26 cellular contexts compared by ENCODE assay signal in genomic region chr6:150087336-150087735, GRCh38. TPM values are rescaled to one million over a fixed set of nuclear protein-coding genes. Genes with fewer than 3 reads are reported as not detected.
"Had no signal": no experiment of that assay in that cellular context is flagged by ENCODE, and none has a peak within 500 bp of the region (broad histone marks: within the 10 kb centered on the region; RNA-seq: fewer than 3 reads in every experiment).

No MANE protein-coding gene starts in this region.

- H3K27ac ChIP-seq: colonic mucosa, lower lobe of right lung, ovary, skin epidermis, thoracic aorta, uterus had no signal

- ATAC-seq: activated naive CD8-positive, alpha-beta T cell treated with anti-CD3 and anti-CD28 coated beads, Interleukin-2, amount 50 U/mL, for 24 hours; effector memory CD8-positive, alpha-beta T cell; left lobe of liver; lower lobe of right lung; mucosa of descending colon; natural killer cell treated with Interleukin-12 subunit alpha and Interleukin-12 subunit beta and Interleukin-15 and Interleukin-18, amount 100 ng/mL, for 72 hours; sciatic nerve had no signal

- H3K36me3 ChIP-seq: colonic mucosa, lower lobe of right lung, ovary, thoracic aorta, uterus had no signal

- H3K27me3 ChIP-seq: colonic mucosa, ovary, uterus had no signal

- DNase-seq: activated CD4-positive, alpha-beta memory T cell treated with anti-CD3 and anti-CD28 coated beads for 36 hours; activated CD4-positive, alpha-beta T cell treated with anti-CD3 and anti-CD28 coated beads, Interleukin-2, amount 10 ng/mL, durations not matched to agents 24 days and 14 days; activated CD4-positive, CD25-positive, alpha-beta regulatory T cell treated with anti-CD3 and anti-CD28 coated beads, Interleukin-2, amount 50 U/mL, for 72 hours; activated naive CD8-positive, alpha-beta T cell treated with anti-CD3 and anti-CD28 coated beads, Interleukin-2, amount 50 U/mL, for 24 hours; activated T-cell treated with anti-CD3 and anti-CD28 coated beads, Interleukin-2, amount 50 U/mL, for 48 hours; amygdala; colonic mucosa; effector memory CD8-positive, alpha-beta T cell; foreskin fibroblast; hippocampal formation; immature natural killer cell; kidney glomerular epithelial cell; lower lobe of right lung; mesendoderm; mucosa of descending colon; ovary; stimulated activated CD4-positive, alpha-beta T cell treated with anti-CD3 and anti-CD28 coated beads, Interleukin-12 subunit alpha, Interleukin-12 subunit beta, amount 100 ng/mL, for 4 hours; stimulated activated CD4-positive, alpha-beta T cell treated with anti-CD3 and anti-CD28 coated beads, Interleukin-4, amount 100 ng/mL, for 1 hour; T-helper 2 cell; uterus had no signal

- H3K4me1 ChIP-seq: colonic mucosa, lower lobe of right lung, uterus had no signal

- H3K4me3 ChIP-seq: colonic mucosa, lower lobe of right lung, mucosa of descending colon, ovary, skin epidermis, thoracic aorta, uterus had no signal

- H3K9me3 ChIP-seq: colonic mucosa, lower lobe of right lung, mucosa of descending colon, ovary, thoracic aorta, uterus had no signal

RNA-seq across cellular contexts. Expression of gene PPP1R14C, which starts 55.5 kb away (rescaled TPM):
- total RNA-seq: myocyte had no signal
